In the genomic region with DNA sequence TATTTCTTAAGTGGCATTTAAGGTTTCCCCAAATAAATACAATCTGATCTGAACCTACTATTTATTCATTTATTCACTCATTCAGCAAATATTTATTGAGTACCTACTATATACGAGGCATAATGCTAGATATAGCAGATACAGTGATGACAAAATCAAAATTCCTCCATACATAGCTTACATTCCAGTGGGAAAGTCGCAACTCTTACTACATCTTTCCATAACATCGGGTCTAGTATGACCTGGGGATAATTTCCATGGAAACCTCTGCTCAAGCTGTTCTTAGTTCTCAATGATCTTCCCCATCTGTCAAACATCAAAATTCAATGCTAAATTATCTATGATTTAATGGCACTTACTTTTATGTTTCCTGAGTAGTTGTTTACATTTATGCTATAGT, we compare ENCODE assay signal across 18 cellular contexts.
DNase-seq lines count a peak whose midpoint lies in the region; ATAC-seq and TF ChIP-seq lines count a peak whose summit lies in the region.
"Had no signal": no experiment of that assay in that cellular context is flagged by ENCODE, and none has a peak within 500 bp of the region (broad histone marks: within the 10 kb centered on the region; RNA-seq: fewer than 3 reads in every experiment).

No MANE protein-coding gene starts in this region.

- H3K36me3 ChIP-seq in mesendoderm (ENCODE audit: control insufficient read depth, insufficient read depth, low read length) (no peaks in the 10 kb centered on the region), prostate gland (no peaks in the 10 kb centered on the region)
- H3K36me3 ChIP-seq: BLaER1 treated with 17β-estradiol and CSF1 and Interleukin-3, amounts not matched to agents 10 nM and 100 nM; MG63; Peyer's patch had no signal

- H3K18ac ChIP-seq in mesendoderm (ENCODE audit: low read length), result no peak overlapping the region

- no peak overlapping the region for H2AK5ac ChIP-seq in mesendoderm (ENCODE audit: low read length)

- H3K27me3 ChIP-seq in mesendoderm (ENCODE audit: insufficient read depth, low read length, poor library complexity), result no peaks in the 10 kb centered on the region
- no peaks in the 10 kb centered on the region for H3K27me3 ChIP-seq in prostate gland (replicated peaks; ENCODE audit: insufficient read depth)
- H3K27me3 ChIP-seq: BLaER1 treated with 17β-estradiol and CSF1 and Interleukin-3, amounts not matched to agents 10 nM and 100 nM; MG63; Peyer's patch had no signal

- H2BK5ac ChIP-seq in mesendoderm (ENCODE audit: low read length), result no peak overlapping the region

- intact Hi-C loops in prostate gland (cut with DNase I), result loop anchor here (10.0 kb wide), 1 partner anchor 78 kb away; a partner anchor contains a TSS

- H3K4me3 ChIP-seq in mesendoderm (ENCODE audit: low read length) (no peak overlapping the region), prostate gland (no peak overlapping the region)
- H3K4me3 ChIP-seq: BLaER1 treated with 17β-estradiol and CSF1 and Interleukin-3, amounts not matched to agents 10 nM and 100 nM; MG63; Peyer's patch had no signal

- H3K56ac ChIP-seq in mesendoderm (ENCODE audit: low read length), result no peak overlapping the region

- H2BK15ac ChIP-seq in mesendoderm (replicated peaks; ENCODE audit: low read depth), result no peak overlapping the region

- H3K4me1 ChIP-seq in mesendoderm (ENCODE audit: control insufficient read depth, low read depth, low read length) (no peaks in the 10 kb centered on the region), prostate gland (replicated peaks) (no peaks in the 10 kb centered on the region)

- no peak overlapping the region for H3K23ac ChIP-seq in mesendoderm (ENCODE audit: low read length)

- no peak for TF ChIP-seq CTCF in prostate gland (IDR thresholded peaks at IDR 0.05)

- no peak overlapping the region for H4K8ac ChIP-seq in mesendoderm (ENCODE audit: low read depth, low read length)

- TF ChIP-seq POLR2A in prostate gland (IDR thresholded peaks at IDR 0.05), result no peak

- no peak for ATAC-seq in HG03354 (IDR thresholded peaks at IDR 0.05; ENCODE audit: poor library complexity, severe bottlenecking, unreplicated experiment)
- ATAC-seq: SK-N-SH treated with all-trans-retinoic acid at 6 μM for 48 hours had no signal

- no peak overlapping the region for H2BK120ac ChIP-seq in mesendoderm (ENCODE audit: low read depth, low read length)

- no peaks in the 10 kb centered on the region for H3K79me1 ChIP-seq in mesendoderm (ENCODE audit: low read length)

- H3K9me3 ChIP-seq in prostate gland, result no peaks in the 10 kb centered on the region
- H3K9me3 ChIP-seq: Peyer's patch had no signal

- H4K5ac ChIP-seq in mesendoderm (ENCODE audit: low read length), result no peak overlapping the region

- DNase-seq in HCEC 1CT (peak; percentile 62), NCI-H524 treated with DMSO at 0.1 percent for 48 hours (lab: John Stamatoyannopoulos, UW) (peak; percentile 30), dedifferentiated amniotic fluid mesenchymal stem cell (ENCODE audit: extremely low spot score) (peak; percentile 23), mesendoderm (peak; percentile 41), prostate gland (ENCODE audit: low spot score) (no peak)
- no peak for DNase-seq in activated CD4-positive, alpha-beta T cell treated with anti-CD3 and anti-CD28 coated beads for 4 hours
- DNase-seq: DMS153, MG63, NCI-H1105, NCI-H1694 treated with DMSO at 0.1 percent for 48 hours, NCI-H446 treated with DMSO at 0.1 percent for 48 hours, Peyer's patch, SHP77 had no signal

- H3K4me2 ChIP-seq in mesendoderm (ENCODE audit: low read length), result no peak overlapping the region
- H3K4me2 ChIP-seq: BLaER1 treated with 17β-estradiol and CSF1 and Interleukin-3, amounts not matched to agents 10 nM and 100 nM; KMS-11 had no signal

- no CpG with 5 or more reads among the region's 3 CpGs for WGBS in mesendoderm (ENCODE audit: extremely low coverage, insufficient coverage, low lambda C conversion rate)
- 80% methylated on average over 3 of the region's 3 CpGs for WGBS in prostate gland

- no peak overlapping the region for H3K4ac ChIP-seq in mesendoderm (ENCODE audit: low read depth, low read length)

- H3K79me2 ChIP-seq in mesendoderm (ENCODE audit: control insufficient read depth, insufficient read depth, low read length), result no peaks in the 10 kb centered on the region

- no peak overlapping the region for H3K27ac ChIP-seq in mesendoderm (ENCODE audit: low read depth, low read length)
- H3K27ac ChIP-seq in prostate gland, result no peak overlapping the region
- H3K27ac ChIP-seq: BLaER1 treated with 17β-estradiol and CSF1 and Interleukin-3, amounts not matched to agents 10 nM and 100 nM; HL-60; KMS-11; Peyer's patch had no signal

- H3K9ac ChIP-seq in mesendoderm (ENCODE audit: low read length), result no peak overlapping the region
- H3K9ac ChIP-seq: BLaER1 treated with 17β-estradiol and CSF1 and Interleukin-3, amounts not matched to agents 10 nM and 100 nM; KMS-11 had no signal

Comparison
In these comparisons a context has a peak if more than half of its experiments do, and no peak if none do; other contexts are left out.
1. DNase-seq: peak in HCEC 1CT (single experiment), NCI-H524 treated with DMSO at 0.1 percent for 48 hours (single experiment), dedifferentiated amniotic fluid mesenchymal stem cell (single experiment) and mesendoderm (single experiment); none in prostate gland (single experiment) and activated CD4-positive, alpha-beta T cell treated with anti-CD3 and anti-CD28 coated beads for 4 hours (0 of 2).